ENCODE assay signal across 26 cellular contexts in the genomic region with DNA sequence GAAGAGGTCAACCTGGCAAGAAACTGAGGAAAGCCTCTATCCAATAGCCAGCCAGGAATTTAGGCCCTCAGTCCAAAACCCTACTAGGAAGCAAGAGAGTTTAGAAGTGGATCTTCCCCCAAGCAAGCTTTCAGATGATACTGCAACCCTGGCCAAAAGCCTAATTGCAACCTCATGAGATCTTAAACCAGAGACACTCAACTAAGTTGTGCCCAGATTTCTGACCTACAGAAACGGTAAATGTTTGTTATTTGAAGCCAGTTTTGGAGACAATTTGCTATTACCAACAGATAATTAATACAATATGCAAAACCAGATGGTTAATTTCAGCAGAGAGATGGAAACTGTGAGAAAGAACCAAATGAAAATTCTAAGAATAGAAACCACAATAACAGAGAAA.
"Had no signal": no experiment of that assay in that cellular context is flagged by ENCODE, and none has a peak within 500 bp of the region (broad histone marks: within the 10 kb centered on the region; RNA-seq: fewer than 3 reads in every experiment).

No MANE protein-coding gene starts in this region.

- H3K36me3 ChIP-seq: stomach, suprapubic skin, thoracic aorta, thyroid gland, tibial artery, tibial nerve, transverse colon, upper lobe of left lung, upper lobe of right lung, uterus, vagina had no signal

- H3K4me1 ChIP-seq: stomach, suprapubic skin, testis, thyroid gland, tibial artery, tibial nerve, transverse colon, upper lobe of left lung, upper lobe of right lung, uterus, vagina had no signal

- H3K4me3 ChIP-seq: stomach, suprapubic skin, testis, thoracic aorta, thyroid gland, tibial artery, tibial nerve, transverse colon, upper lobe of left lung, upper lobe of right lung, uterus, vagina had no signal

- H3K27ac ChIP-seq: stomach, suprapubic skin, testis, thoracic aorta, thyroid gland, tibial artery, tibial nerve, transverse colon, upper lobe of left lung, upper lobe of right lung, uterus, vagina had no signal

- H3K27me3 ChIP-seq: stomach, suprapubic skin, testis, thyroid gland, tibial artery, tibial nerve, upper lobe of left lung, upper lobe of right lung, uterus, vagina had no signal

- H3K9me3 ChIP-seq: suprapubic skin, testis, thoracic aorta, thyroid gland, tibial artery, transverse colon, upper lobe of left lung, upper lobe of right lung, uterus, vagina had no signal

- DNase-seq: stimulated activated CD4-positive, alpha-beta T cell treated with anti-CD3 and anti-CD28 coated beads, Interleukin-2, amount 100 ng/mL, for 48 hours; stimulated activated CD4-positive, alpha-beta T cell treated with anti-CD3 and anti-CD28 coated beads, Interleukin-4, amount 100 ng/mL, for 1 hour; stimulated activated CD4-positive, alpha-beta T cell treated with anti-CD3 and anti-CD28 coated beads, Interleukin-4, amount 100 ng/mL, for 24 hours; stimulated activated CD4-positive, alpha-beta T cell treated with anti-CD3 and anti-CD28 coated beads, Interleukin-4, amount 100 ng/mL, for 4 hours; stimulated activated CD8-positive, alpha-beta memory T cell treated with anti-CD3 and anti-CD28 coated beads, Interleukin-4, amount 100 ng/mL, for 48 hours; stimulated activated naive B cell treated with anti-CD40 and anti-IgM and Interleukin-4, amounts not matched to agents 10 μg/mL and 1 μg/mL and 100 μg/mL, for 72 hours; stimulated activated naive CD4-positive, alpha-beta T cell; stimulated activated naive CD4-positive, alpha-beta T cell treated with Interleukin-2 at 50 U/mL for 16 hours; stimulated activated naive CD8-positive, alpha-beta T cell treated with anti-CD3 and anti-CD28 coated beads, Interleukin-15, amount 100 ng/mL, for 72 hours; stimulated activated naive CD8-positive, alpha-beta T cell treated with anti-CD3 and anti-CD28 coated beads, Interleukin-15, Interleukin-2, amounts not matched to agents 100 U/mL and 50 U/mL, for 24 hours; stomach; substantia nigra; testis; thyroid gland; tibial artery; transverse colon; trophoblast cell; upper lobe of left lung; upper lobe of right lung; uterus had no signal

- ATAC-seq: stimulated activated effector memory CD8-positive, alpha-beta T cell treated with anti-CD3 and anti-CD28 coated beads, Interleukin-12 subunit alpha, Interleukin-12 subunit beta, amount 100 ng/mL, for 72 hours; stimulated activated memory B cell treated with anti-CD40 and anti-IgM and Interleukin-4, amounts not matched to agents 10 μg/mL and 1 μg/mL and 100 μg/mL, for 72 hours; stimulated activated naive B cell treated with anti-CD40 and anti-IgM and Interleukin-4, amounts not matched to agents 10 μg/mL and 1 μg/mL and 100 μg/mL, for 72 hours; stimulated activated naive CD8-positive, alpha-beta T cell treated with anti-CD3 and anti-CD28 coated beads, Interleukin-15, amount 100 ng/mL, for 72 hours; stimulated activated naive CD8-positive, alpha-beta T cell treated with anti-CD3 and anti-CD28 coated beads, Interleukin-15, Interleukin-2, amounts not matched to agents 100 U/mL and 50 U/mL, for 24 hours; upper lobe of right lung had no signal
